10 cellular contexts compared by ENCODE assay signal in genomic region chr11:839875-840617, GRCh38. TPM values are rescaled to one million over a fixed set of nuclear protein-coding genes. Genes with fewer than 3 reads are reported as not detected.
DNase-seq lines count a peak whose midpoint lies in the region; ATAC-seq, FAIRE-seq and TF ChIP-seq lines count a peak whose summit lies in the region.
"Had no signal": no experiment of that assay in that cellular context is flagged by ENCODE, and none has a peak within 500 bp of the region (broad histone marks: within the 10 kb centered on the region; RNA-seq: fewer than 3 reads in every experiment).

No MANE protein-coding gene starts in this region.

- peaks cover 17% of the 10 kb centered on the region for H3K4me1 Mint-ChIP-seq in neural crest cell

- H3K27me3 ChIP-seq in body of pancreas, result no peaks in the 10 kb centered on the region
- H3K27me3 ChIP-seq: heart left ventricle had no signal

- H3K4me1 ChIP-seq in body of pancreas, result peaks cover 78% of the 10 kb centered on the region

- H3K9me3 ChIP-seq in body of pancreas, result no peaks in the 10 kb centered on the region
- H3K9me3 ChIP-seq: heart left ventricle had no signal

- no peak for ATAC-seq in body of pancreas
- ATAC-seq: heart left ventricle had no signal

- DNase-seq in EH (ENCODE audit: low read depth) (peak; percentile 31), LNCaP clone FGC (ENCODE audit: low read depth) (no peak), body of pancreas (no peak), neural crest cell (ENCODE audit: low read depth, low spot score) (no peak), GM19239 (ENCODE audit: insufficient read length, low spot score) (no peak), amygdala (lab: John Stamatoyannopoulos, UW) (no peak), CD1c-positive myeloid dendritic cell (ENCODE audit: extremely low spot score) (no peak), NCI-H1105 treated with DMSO at 0.1 percent for 48 hours (lab: John Stamatoyannopoulos, UW) (no peak)
- DNase-seq: small intestine had no signal

- H3K9me3 Mint-ChIP-seq in neural crest cell, result no peaks in the 10 kb centered on the region

- H3K4me3 Mint-ChIP-seq in neural crest cell, result peak overlapping the region; percentile 85

- 64 to 75% methylated on average over 8 to 22 of the region's 25 CpGs for WGBS in body of pancreas, 2 donors

- TF ChIP-seq CTCF in LNCaP clone FGC (IDR thresholded peaks at IDR 0.05; ENCODE audit: control insufficient read depth, extremely low read depth, insufficient read depth) (peak; percentile 19), body of pancreas (IDR thresholded peaks at IDR 0.05) (peak in 2 of 7 experiments; percentile 2 to 21), neural crest cell (conservative IDR thresholded peaks at IDR 0.05) (peak; percentile 29)

- no peak overlapping the region for H3K27ac Mint-ChIP-seq in neural crest cell (ENCODE audit: unreplicated experiment)

- H3K27ac ChIP-seq in body of pancreas, result peak overlapping the region in 3 of 4 donors; percentile 91 to 96 (median 93)

- peaks cover 5% of the 10 kb centered on the region for H3K36me3 Mint-ChIP-seq in neural crest cell (ENCODE audit: low read depth)

- peaks cover 0 to 20% of the 10 kb centered on the region in 2 donors for H3K36me3 ChIP-seq in body of pancreas (replicated peaks in 1 of 2; ENCODE audit: insufficient read depth in 1 of 2, low read depth in 2 of 2)

- FAIRE-seq in GM19239 (lab: Jason Lieb, UNC), result no peak
- FAIRE-seq: small intestine had no signal

- TF ChIP-seq POLR2A in body of pancreas (IDR thresholded peaks at IDR 0.05), result no peak

- peaks cover 10% of the 10 kb centered on the region for H3K27me3 Mint-ChIP-seq in neural crest cell (ENCODE audit: low read depth)

- H3K4me3 ChIP-seq in LNCaP clone FGC (ENCODE audit: low read depth, low read length) (peak overlapping the region; percentile 96), body of pancreas (no peak overlapping the region)

- intact Hi-C loops in body of pancreas (cut with DNase I), result no loop called here

RNA-seq across cellular contexts. Expression of gene POLR2L, which starts 2.3 kb away (rescaled TPM):
- total RNA-seq in body of pancreas (10 to 100 TPM; 33.5 to 83.4 TPM), neural crest cell (128 and 134 TPM in 2 replicates)

RNA-seq across cellular contexts. Expression of gene TSPAN4, which starts 2.6 kb away (rescaled TPM):
- 10 to 100 TPM; 44.9 to 87.7 TPM for total RNA-seq in body of pancreas
- total RNA-seq in neural crest cell, result 40.0 and 40.2 TPM in 2 replicates

RNA-seq across cellular contexts. Expression of gene CD151, which starts 7.3 kb away (rescaled TPM):
- total RNA-seq in body of pancreas (100 to 1,000 TPM; 152 to 282 TPM), neural crest cell (101 and 108 TPM in 2 replicates)

RNA-seq across cellular contexts. Expression of gene CRACR2B, which starts 12.3 kb away (rescaled TPM):
- 100 to 1,000 TPM; 134 to 368 TPM for total RNA-seq in body of pancreas
- 1.6 and 2.7 TPM in 2 replicates for total RNA-seq in neural crest cell

RNA-seq across cellular contexts. Expression of gene PNPLA2, which starts 21.3 kb away (rescaled TPM):
- total RNA-seq in body of pancreas, result 100 to 1,000 TPM in 1 of 2 donors, 10 to 100 TPM in 1; 72.1 to 351 TPM
- 27.0 and 34.5 TPM in 2 replicates for total RNA-seq in neural crest cell
